12 cellular contexts compared by ENCODE assay signal in genomic region chr5:72472666-72473422, GRCh38. TPM values are rescaled to one million over a fixed set of nuclear protein-coding genes. Genes with fewer than 3 reads are reported as not detected.
DNase-seq lines count a peak whose midpoint lies in the region; ATAC-seq and TF ChIP-seq lines count a peak whose summit lies in the region.
"Had no signal": no experiment of that assay in that cellular context is flagged by ENCODE, and none has a peak within 500 bp of the region (broad histone marks: within the 10 kb centered on the region; RNA-seq: fewer than 3 reads in every experiment).

No MANE protein-coding gene starts in this region.

- H3K4me3 ChIP-seq in HL-60 (replicated peaks; ENCODE audit: insufficient read depth, low read length) = no peak overlapping the region
- no peak overlapping the region for H3K4me3 ChIP-seq in fibroblast of pulmonary artery (replicated peaks; ENCODE audit: low read depth, low read length)
- no peak overlapping the region for H3K4me3 ChIP-seq in skeletal muscle tissue (ENCODE audit: low read length in 3 of 3)

- peaks cover 0 to 7% (median 3%) of the 10 kb centered on the region in 3 donors for H3K4me1 ChIP-seq in skeletal muscle tissue (ENCODE audit: control insufficient read depth in 3 of 3, insufficient read depth in 3 of 3, low read length in 3 of 3)

- DNase-seq in HL-60 (ENCODE audit: low read depth in 1 of 2, low spot score in 1 of 2) (peak; percentile 55 to 68), RPMI7951 (ENCODE audit: low read depth) (peak; percentile 64), fibroblast of pulmonary artery (ENCODE audit: low read depth) (peak; percentile 62), NCI-H345 treated with DMSO at 0.1 percent for 48 hours (lab: John Stamatoyannopoulos, UW; ENCODE audit: unreplicated experiment) (no peak), DMS153 (lab: John Stamatoyannopoulos, UW) (no peak)
- DNase-seq: activated T-cell treated with anti-CD3 and anti-CD28 coated beads, Interleukin-2, amount 50 U/mL, for 48 hours; anterior cingulate cortex; NCI-H187 treated with DMSO at 0.1 percent for 48 hours; SK-N-SH had no signal

- no peaks in the 10 kb centered on the region for H3K27me3 ChIP-seq in HL-60 (ENCODE audit: insufficient read depth, poor library complexity, severe bottlenecking)
- no peaks in the 10 kb centered on the region for H3K27me3 ChIP-seq in skeletal muscle tissue (ENCODE audit: control insufficient read depth in 3 of 3, insufficient read depth in 3 of 3, low read length in 3 of 3)

- ATAC-seq in GM18519 (IDR thresholded peaks at IDR 0.05; ENCODE audit: low FRiP score, unreplicated experiment) (no peak), HG02970 (IDR thresholded peaks at IDR 0.05; ENCODE audit: low FRiP score, unreplicated experiment) (no peak)

- H3K9me3 ChIP-seq in skeletal muscle tissue (ENCODE audit: control insufficient read depth in 3 of 3, low read length in 3 of 3) = no peaks in the 10 kb centered on the region
- H3K9me3 ChIP-seq: SK-N-SH had no signal

- no peak overlapping the region for H3K9ac ChIP-seq in skeletal muscle tissue (ENCODE audit: low read depth in 1 of 3, low read length in 3 of 3)
- H3K9ac ChIP-seq: SK-N-SH had no signal

- TF ChIP-seq CTCF in HL-60 (IDR thresholded peaks at IDR 0.05; ENCODE audit: insufficient read depth, low read length) = no peak
- no peak for TF ChIP-seq CTCF in fibroblast of pulmonary artery (IDR thresholded peaks at IDR 0.05; ENCODE audit: low read length, missing control alignments)

- H3K36me3 ChIP-seq in skeletal muscle tissue (ENCODE audit: control insufficient read depth in 3 of 3, insufficient read depth in 3 of 3, low read length in 3 of 3) = no peaks in the 10 kb centered on the region

- H3K27ac ChIP-seq in HL-60 (replicated peaks) = peak overlapping the region; percentile 52
- peak overlapping the region; percentile 2 for H3K27ac ChIP-seq in skeletal muscle tissue (ENCODE audit: low read depth, low read length)

RNA-seq across cellular contexts. Expression of gene ZNF366, which starts 34.4 kb away (rescaled TPM):
- not detected in 2 replicates for total RNA-seq in RPMI7951 (2014; rRNA removed; shearing (Covaris generic))
- 1.6 TPM for total RNA-seq in skeletal muscle tissue

Comparison
In these comparisons a context has a peak if more than half of its experiments do, and no peak if none do; other contexts are left out.
1. DNase-seq: peak in HL-60 (2 of 2), RPMI7951 (single experiment) and fibroblast of pulmonary artery (single experiment); none in NCI-H345 treated with DMSO at 0.1 percent for 48 hours (single experiment) and DMS153 (single experiment).